Comparison of ENCODE assay signal across 8 cellular contexts in the genomic region with DNA sequence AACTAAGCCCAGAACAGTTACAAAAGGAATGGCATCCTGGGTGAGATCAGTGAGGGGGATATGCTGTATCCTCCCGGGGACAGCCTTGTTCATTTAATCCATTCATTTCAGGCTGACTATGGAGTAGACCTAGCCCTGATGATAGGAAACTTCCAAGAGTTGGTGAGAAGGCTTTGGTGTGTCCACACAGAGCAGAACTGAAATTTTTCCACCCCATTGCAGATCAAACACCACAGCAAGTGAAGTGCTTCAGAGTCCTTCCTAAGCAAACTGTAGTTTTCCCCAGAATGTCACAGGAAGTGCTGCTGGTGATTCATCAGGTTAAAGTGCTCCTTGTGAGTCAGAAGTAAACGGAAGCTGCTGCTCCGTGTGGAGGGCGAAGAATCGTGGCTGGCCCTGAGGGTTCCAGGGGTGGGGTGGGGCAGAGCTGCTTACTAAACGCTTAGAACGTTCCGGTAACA.
A peak's percentile ranks its signal among the peaks of the same experiment; 100 is the strongest.
DNase-seq lines count a peak whose midpoint lies in the region; ATAC-seq and TF ChIP-seq lines count a peak whose summit lies in the region.

No MANE protein-coding gene starts in this region.

- H3K27ac ChIP-seq in HL-60 (replicated peaks) (no peak overlapping the region), breast epithelium (peak overlapping the region; percentile 50 to 75), GM23338 (ENCODE audit: low read depth) (no peak overlapping the region)

- no peak overlapping the region for H3K4me3 ChIP-seq in HL-60 (replicated peaks; ENCODE audit: insufficient read depth, low read length)
- no peak overlapping the region for H3K4me3 ChIP-seq in breast epithelium
- no peak overlapping the region for H3K4me3 ChIP-seq in GM23338

- peaks cover 5% of the 10 kb centered on the region for H3K27me3 Mint-ChIP-seq in GM23338 (ENCODE audit: insufficient read depth, low read depth, poor library complexity)

- no peaks in the 10 kb centered on the region for H4K20me1 ChIP-seq in GM23338 (replicated peaks; ENCODE audit: insufficient read depth)

- H3K4me1 Mint-ChIP-seq in GM23338 = peaks cover 3% of the 10 kb centered on the region

- H3K9me3 Mint-ChIP-seq in GM23338 = no peaks in the 10 kb centered on the region

- no peaks in the 10 kb centered on the region for H3K9me2 ChIP-seq in GM23338 (ENCODE audit: insufficient read depth)

- TF ChIP-seq CTCF in HL-60 (IDR thresholded peaks at IDR 0.05; ENCODE audit: insufficient read depth, low read length) (no peak), breast epithelium (IDR thresholded peaks at IDR 0.05) (no peak), GM23338 (conservative IDR thresholded peaks at IDR 0.05; ENCODE audit: low read depth in 2 of 2) (no peak)

- no peak overlapping the region for H3K4me3 Mint-ChIP-seq in GM23338

- no peak overlapping the region for H3K4me2 ChIP-seq in GM23338

- H3K36me3 ChIP-seq in breast epithelium (no peaks in the 10 kb centered on the region), GM23338 (ENCODE audit: insufficient read depth) (no peaks in the 10 kb centered on the region)

- no peaks in the 10 kb centered on the region for H3K79me2 ChIP-seq in GM23338 (replicated peaks; ENCODE audit: insufficient read depth)

- peaks cover 23% of the 10 kb centered on the region for H3K27me3 ChIP-seq in HL-60 (ENCODE audit: insufficient read depth, poor library complexity, severe bottlenecking)
- H3K27me3 ChIP-seq in breast epithelium = no peaks in the 10 kb centered on the region
- H3K27me3 ChIP-seq in GM23338 (ENCODE audit: insufficient read depth) = no peaks in the 10 kb centered on the region

- no peaks in the 10 kb centered on the region for H3K36me3 Mint-ChIP-seq in GM23338 (ENCODE audit: low read depth)

- H3F3A ChIP-seq in GM23338 (replicated peaks; ENCODE audit: low read depth) = no peaks in the 10 kb centered on the region

- H3K4me1 ChIP-seq in breast epithelium = peaks cover 0 to 4% of the 10 kb centered on the region in 2 donors
- H3K4me1 ChIP-seq in GM23338 (ENCODE audit: insufficient read depth) = peaks cover 8% of the 10 kb centered on the region; the same call in 1 of the 2 replicates

- in situ Hi-C loops in G401 (cut with HindIII; ENCODE audit: low sequenced_read_pairs) = no loop called here

- ATAC-seq in GM23338 = no peak

- intact Hi-C loops in breast epithelium (cut with DNase I; ENCODE audit: low total_unique reads) = no loop called here

- no peaks in the 10 kb centered on the region for H3K9me3 ChIP-seq in breast epithelium

- H3K27ac Mint-ChIP-seq in GM23338 = no peak overlapping the region

- H2AFZ ChIP-seq in GM23338 = no peak overlapping the region

- DNase-seq in GM03348 (ENCODE audit: low spot score) (peak; percentile 91), HL-60 (ENCODE audit: low read depth in 1 of 2, low spot score in 1 of 2) (peak; percentile 70 to 75), breast epithelium (ENCODE audit: low spot score in 2 of 2) (peak in 1 of 2 donors; percentile 61), mesenteric fat pad (ENCODE audit: low spot score) (peak; percentile 90), GM23338 (ENCODE audit: low spot score) (no peak), G401 (ENCODE audit: low spot score) (no peak)
- peak; percentile 10 to 32 (median 25) for DNase-seq in activated CD4-positive, CD25-positive, alpha-beta regulatory T cell (lab: John Stamatoyannopoulos, UW)
- peak; percentile 46 for DNase-seq in stimulated activated CD8-positive, alpha-beta memory T cell treated with anti-CD3 and anti-CD28 coated beads, Interleukin-7, amount 100 ng/mL, for 24 hours (ENCODE audit: low read depth)

- TF ChIP-seq POLR2A in breast epithelium (IDR thresholded peaks at IDR 0.05) = no peak

TF ChIP-seq in GM23338, 12 proteins besides CTCF, POLR2A, EP300 and RAD21 (continues in another document):
- TF ChIP-seq ZNF331 (CRISPR knock-in tag; IDR thresholded peaks at IDR 0.05; ENCODE audit: low read depth) (no peak), REST (IDR thresholded peaks at IDR 0.05; ENCODE audit: unreplicated experiment) (no peak), NANOG (IDR thresholded peaks at IDR 0.05; ENCODE audit: borderline replicate concordance) (no peak), ZNF114 (CRISPR knock-in tag; IDR thresholded peaks at IDR 0.05) (no peak), EZH2phosphoT487 (IDR thresholded peaks at IDR 0.05; ENCODE audit: unreplicated experiment) (no peak), STAT1 (IDR thresholded peaks at IDR 0.05; ENCODE audit: unreplicated experiment) (no peak), POLR2AphosphoS5 (IDR thresholded peaks at IDR 0.05; ENCODE audit: low read depth) (no peak)
- TF ChIP-seq, protein P1, sequence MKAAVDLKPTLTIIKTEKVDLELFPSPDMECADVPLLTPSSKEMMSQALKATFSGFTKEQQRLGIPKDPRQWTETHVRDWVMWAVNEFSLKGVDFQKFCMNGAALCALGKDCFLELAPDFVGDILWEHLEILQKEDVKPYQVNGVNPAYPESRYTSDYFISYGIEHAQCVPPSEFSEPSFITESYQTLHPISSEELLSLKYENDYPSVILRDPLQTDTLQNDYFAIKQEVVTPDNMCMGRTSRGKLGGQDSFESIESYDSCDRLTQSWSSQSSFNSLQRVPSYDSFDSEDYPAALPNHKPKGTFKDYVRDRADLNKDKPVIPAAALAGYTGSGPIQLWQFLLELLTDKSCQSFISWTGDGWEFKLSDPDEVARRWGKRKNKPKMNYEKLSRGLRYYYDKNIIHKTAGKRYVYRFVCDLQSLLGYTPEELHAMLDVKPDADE (IDR thresholded peaks at IDR 0.05) = no peak

Comparison
In these comparisons a context has a peak if more than half of its experiments do, and no peak if none do; other contexts are left out.
1. DNase-seq: peak in GM03348 (single experiment), HL-60 (2 of 2), activated CD4-positive, CD25-positive, alpha-beta regulatory T cell (4 of 4), mesenteric fat pad (single experiment) and stimulated activated CD8-positive, alpha-beta memory T cell treated with anti-CD3 and anti-CD28 coated beads, Interleukin-7, amount 100 ng/mL, for 24 hours (single experiment); none in GM23338 (single experiment) and G401 (single experiment).
2. H3K27ac ChIP-seq: peak in breast epithelium (2 of 2); none in HL-60 (single experiment) and GM23338 (single experiment).